ENCODE assay signal across 9 cellular contexts in genomic region chr5:180069589-180070247, GRCh38. TPM values are rescaled to one million over a fixed set of nuclear protein-coding genes. Genes with fewer than 3 reads are reported as not detected.
A peak's percentile ranks its signal among the peaks of the same experiment; 100 is the strongest.
DNase-seq lines count a peak whose midpoint lies in the region; ATAC-seq and TF ChIP-seq lines count a peak whose summit lies in the region.
"Had no signal": no experiment of that assay in that cellular context is flagged by ENCODE, and none has a peak within 500 bp of the region (broad histone marks: within the 10 kb centered on the region; RNA-seq: fewer than 3 reads in every experiment).

No MANE protein-coding gene starts in this region.

- ATAC-seq in PC-3 (peak; percentile 4; the same call in 1 of the 2 replicates), GM21381 (IDR thresholded peaks at IDR 0.05; ENCODE audit: unreplicated experiment) (no peak), HG02610 (IDR thresholded peaks at IDR 0.05; ENCODE audit: unreplicated experiment) (no peak)
- ATAC-seq: mucosa of descending colon had no signal

- no TSS peak for BruUV-seq in PC-3 (replicated peaks; lab: Mats Ljungman, UMichigan)

- H3K9me3 Mint-ChIP-seq in endothelial cell (ENCODE audit: unreplicated experiment) (no peaks in the 10 kb centered on the region), nephron (peaks cover 7% of the 10 kb centered on the region)

- H4K20me1 ChIP-seq in PC-3 (ENCODE audit: low read length): 0 out of 2 replicates have a peak, but pooled peaks cover 14% of the 10 kb centered on the region

- H3K4me3 Mint-ChIP-seq in endothelial cell (ENCODE audit: unreplicated experiment): peak overlapping the region; percentile 98
- H3K4me3 Mint-ChIP-seq in nephron: peak overlapping the region; percentile 94 to 95 (median 94)

- H3K27me3 ChIP-seq in PC-3 (ENCODE audit: low read length): no peaks in the 10 kb centered on the region

- H3K36me3 Mint-ChIP-seq in endothelial cell (ENCODE audit: low read depth, unreplicated experiment): peaks cover 8% of the 10 kb centered on the region
- H3K36me3 Mint-ChIP-seq in nephron (ENCODE audit: low read depth): peaks cover 9% of the 10 kb centered on the region

- H3K9me3 ChIP-seq in PC-3 (ENCODE audit: low read length): no peaks in the 10 kb centered on the region
- H3K9me3 ChIP-seq: mucosa of descending colon had no signal

- no peaks in the 10 kb centered on the region for H3F3A ChIP-seq in PC-3 (ENCODE audit: low read length, unreplicated experiment)

- peak overlapping the region; percentile 62 for H2AFZ ChIP-seq in PC-3 (ENCODE audit: low read length)

- peak; percentile 56 for DNase-seq in G401 (ENCODE audit: low spot score)
- DNase-seq in PC-3: peak; percentile 26
- DNase-seq in endothelial cell (ENCODE audit: low spot score): no peak
- no peak for DNase-seq in A172 (ENCODE audit: low spot score)
- DNase-seq in kidney tubule cell (ENCODE audit: low spot score): no peak

- no peaks in the 10 kb centered on the region for H3K9me2 ChIP-seq in PC-3 (replicated peaks; ENCODE audit: low read length)

- peaks cover 30% of the 10 kb centered on the region for H3K4me1 ChIP-seq in PC-3 (ENCODE audit: insufficient read depth, low read length)

- H3K27me3 Mint-ChIP-seq in endothelial cell (ENCODE audit: unreplicated experiment): peaks cover 12% of the 10 kb centered on the region
- no peaks in the 10 kb centered on the region for H3K27me3 Mint-ChIP-seq in nephron (ENCODE audit: low read depth)

- H3K36me3 ChIP-seq in PC-3 (ENCODE audit: low read depth, low read length): no peaks in the 10 kb centered on the region

- in situ Hi-C loops in G401 (cut with HindIII; ENCODE audit: low sequenced_read_pairs): no loop called here

- no peak overlapping the region for H3K27ac ChIP-seq in PC-3 (ENCODE audit: low read length)

- POLR2A ChIA-PET in PC-3 (lab: Charles Lee; ENCODE audit: unreplicated experiment): interaction anchor here (0.6 kb wide), 1 partner anchor 104 kb away, joined by 4 read pairs; no protein-coding TSS in a partner anchor

- H3K27ac Mint-ChIP-seq in endothelial cell (ENCODE audit: unreplicated experiment) (no peak overlapping the region), nephron (peak overlapping the region; percentile 56 to 94 (median 78))

- H3K4me3 ChIP-seq in PC-3 (ENCODE audit: low read length): peak overlapping the region; percentile 77
- H3K4me3 ChIP-seq: mucosa of descending colon had no signal

- TF ChIP-seq CTCF in PC-3 (conservative IDR thresholded peaks at IDR 0.05; ENCODE audit: low read depth, low read length) (no peak), endothelial cell (IDR thresholded peaks at IDR 0.05; ENCODE audit: unreplicated experiment) (no peak), nephron (IDR thresholded peaks at IDR 0.05; ENCODE audit: unreplicated experiment in 3 of 3) (no peak)

- peaks cover 20% of the 10 kb centered on the region for H3K4me1 Mint-ChIP-seq in endothelial cell (ENCODE audit: unreplicated experiment)
- peaks cover 36% of the 10 kb centered on the region for H3K4me1 Mint-ChIP-seq in nephron

- CTCF ChIA-PET in PC-3 (lab: Charles Lee): no interaction called here

- H3K79me2 ChIP-seq in PC-3 (ENCODE audit: low read length): peaks cover 53% of the 10 kb centered on the region

- H3K9ac ChIP-seq in PC-3 (ENCODE audit: low read length): no peak overlapping the region

- H3K4me2 ChIP-seq in PC-3 (ENCODE audit: low read length): peak overlapping the region; percentile 95

- intact Hi-C loops in PC-3 (cut with micrococcal nuclease): loop anchor here (2.0 to 5.0 kb wide), 2 partner anchors 82 to 163 kb away; partner anchors contain the start of gene TBC1D9B

RNA-seq across cellular contexts. Expression of gene RNF130, which starts 1.8 kb away (rescaled TPM):
- 54.9 and 67.9 TPM in 2 replicates for total RNA-seq in G401 (2014; rRNA removed; shearing (Covaris generic))
- 31.2 and 35.4 TPM in 2 replicates for total RNA-seq in PC-3 (2014; rRNA removed)
- total RNA-seq in endothelial cell (ENCODE audit: unreplicated experiment): 67.3 TPM
- 99.2 and 99.7 TPM in 2 replicates for total RNA-seq in A172 (2014; rRNA removed; shearing (Covaris generic))

Comparison
In these comparisons a context has a peak if more than half of its experiments do, and no peak if none do; other contexts are left out.
1. DNase-seq: peak in G401 (single experiment) and PC-3 (single experiment); none in endothelial cell (single experiment), A172 (single experiment) and kidney tubule cell (single experiment).